ENCODE assay signal across 12 cellular contexts in genomic region chr20:6054689-6055051, GRCh38. TPM values are rescaled to one million over a fixed set of nuclear protein-coding genes. Genes with fewer than 3 reads are reported as not detected.
"Had no signal": no experiment of that assay in that cellular context is flagged by ENCODE, and none has a peak within 500 bp of the region (broad histone marks: within the 10 kb centered on the region; RNA-seq: fewer than 3 reads in every experiment).

No MANE protein-coding gene starts in this region.

RNA-seq across cellular contexts. Expression of gene LRRN4, which starts 0.8 kb away (rescaled TPM):
- total RNA-seq: activated CD4-positive, alpha-beta memory T cell treated with anti-CD3 and anti-CD28 coated beads, Interleukin-2, amount 10 ng/mL, durations not matched to agents 7 days and 5 days; activated CD4-positive, alpha-beta T cell treated with anti-CD3 and anti-CD28 coated beads, Interleukin-2, amount 10 ng/mL, durations not matched to agents 24 days and 14 days; activated naive CD4-positive, alpha-beta T cell treated with anti-CD3 and anti-CD28 coated beads for 36 hours; activated naive CD8-positive, alpha-beta T cell treated with anti-CD3 and anti-CD28 coated beads, Interleukin-2, amount 10 ng/mL, durations not matched to agents 7 days and 5 days; activated T-cell treated with anti-CD3 and anti-CD28 coated beads, Interleukin-2, amount 50 U/mL, for 72 hours; bronchial epithelial cell; fibroblast of villous mesenchyme; naive thymus-derived CD4-positive, alpha-beta T cell; osteoblast; vagina had no signal
- polyA plus RNA-seq: heart right ventricle; naive thymus-derived CD4-positive, alpha-beta T cell; spleen had no signal
